ENCODE assay signal across 1 cellular context in the genomic region with DNA sequence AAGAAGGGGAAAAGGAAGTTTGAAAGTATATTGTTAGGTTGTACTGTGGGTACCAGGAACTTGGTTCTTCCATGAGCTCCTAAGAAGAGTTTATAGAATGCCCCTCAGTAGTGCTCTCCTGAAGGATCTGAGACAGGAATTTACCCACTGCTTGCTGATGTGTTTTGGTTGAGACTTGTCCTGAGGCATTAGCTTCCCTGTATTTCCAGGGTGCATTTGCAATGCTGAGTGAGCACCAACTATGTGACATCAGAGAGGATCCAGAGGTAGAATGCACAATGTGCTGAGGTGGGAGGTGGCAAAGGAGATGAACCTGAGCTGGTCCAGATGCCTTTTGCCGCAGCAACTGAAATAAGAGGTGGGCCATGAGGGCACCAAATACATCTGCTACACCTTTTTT.
TF ChIP-seq lines count a peak whose summit lies in the region.

No MANE protein-coding gene starts in this region.

TF ChIP-seq in WTC11, 78 proteins besides CTCF, POLR2A, EP300 and RAD21 (continued from another document):
- TF ChIP-seq TEAD1 (CRISPR knock-in tag; IDR thresholded peaks at IDR 0.05), result no peak
- no peak for TF ChIP-seq ZBTB21 (CRISPR knock-in tag; IDR thresholded peaks at IDR 0.05; ENCODE audit: borderline replicate concordance)
- no peak for TF ChIP-seq SP1 (CRISPR knock-in tag; conservative IDR thresholded peaks at IDR 0.05)
- no peak for TF ChIP-seq HMGA2 (CRISPR knock-in tag; IDR thresholded peaks at IDR 0.05)
- TF ChIP-seq, protein P1, sequence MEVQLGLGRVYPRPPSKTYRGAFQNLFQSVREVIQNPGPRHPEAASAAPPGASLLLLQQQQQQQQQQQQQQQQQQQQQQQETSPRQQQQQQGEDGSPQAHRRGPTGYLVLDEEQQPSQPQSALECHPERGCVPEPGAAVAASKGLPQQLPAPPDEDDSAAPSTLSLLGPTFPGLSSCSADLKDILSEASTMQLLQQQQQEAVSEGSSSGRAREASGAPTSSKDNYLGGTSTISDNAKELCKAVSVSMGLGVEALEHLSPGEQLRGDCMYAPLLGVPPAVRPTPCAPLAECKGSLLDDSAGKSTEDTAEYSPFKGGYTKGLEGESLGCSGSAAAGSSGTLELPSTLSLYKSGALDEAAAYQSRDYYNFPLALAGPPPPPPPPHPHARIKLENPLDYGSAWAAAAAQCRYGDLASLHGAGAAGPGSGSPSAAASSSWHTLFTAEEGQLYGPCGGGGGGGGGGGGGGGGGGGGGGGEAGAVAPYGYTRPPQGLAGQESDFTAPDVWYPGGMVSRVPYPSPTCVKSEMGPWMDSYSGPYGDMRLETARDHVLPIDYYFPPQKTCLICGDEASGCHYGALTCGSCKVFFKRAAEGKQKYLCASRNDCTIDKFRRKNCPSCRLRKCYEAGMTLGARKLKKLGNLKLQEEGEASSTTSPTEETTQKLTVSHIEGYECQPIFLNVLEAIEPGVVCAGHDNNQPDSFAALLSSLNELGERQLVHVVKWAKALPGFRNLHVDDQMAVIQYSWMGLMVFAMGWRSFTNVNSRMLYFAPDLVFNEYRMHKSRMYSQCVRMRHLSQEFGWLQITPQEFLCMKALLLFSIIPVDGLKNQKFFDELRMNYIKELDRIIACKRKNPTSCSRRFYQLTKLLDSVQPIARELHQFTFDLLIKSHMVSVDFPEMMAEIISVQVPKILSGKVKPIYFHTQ (CRISPR knock-in tag; IDR thresholded peaks at IDR 0.05), result no peak
- no peak for TF ChIP-seq EMX1 (CRISPR knock-in tag; IDR thresholded peaks at IDR 0.05)
- TF ChIP-seq, protein P2, sequence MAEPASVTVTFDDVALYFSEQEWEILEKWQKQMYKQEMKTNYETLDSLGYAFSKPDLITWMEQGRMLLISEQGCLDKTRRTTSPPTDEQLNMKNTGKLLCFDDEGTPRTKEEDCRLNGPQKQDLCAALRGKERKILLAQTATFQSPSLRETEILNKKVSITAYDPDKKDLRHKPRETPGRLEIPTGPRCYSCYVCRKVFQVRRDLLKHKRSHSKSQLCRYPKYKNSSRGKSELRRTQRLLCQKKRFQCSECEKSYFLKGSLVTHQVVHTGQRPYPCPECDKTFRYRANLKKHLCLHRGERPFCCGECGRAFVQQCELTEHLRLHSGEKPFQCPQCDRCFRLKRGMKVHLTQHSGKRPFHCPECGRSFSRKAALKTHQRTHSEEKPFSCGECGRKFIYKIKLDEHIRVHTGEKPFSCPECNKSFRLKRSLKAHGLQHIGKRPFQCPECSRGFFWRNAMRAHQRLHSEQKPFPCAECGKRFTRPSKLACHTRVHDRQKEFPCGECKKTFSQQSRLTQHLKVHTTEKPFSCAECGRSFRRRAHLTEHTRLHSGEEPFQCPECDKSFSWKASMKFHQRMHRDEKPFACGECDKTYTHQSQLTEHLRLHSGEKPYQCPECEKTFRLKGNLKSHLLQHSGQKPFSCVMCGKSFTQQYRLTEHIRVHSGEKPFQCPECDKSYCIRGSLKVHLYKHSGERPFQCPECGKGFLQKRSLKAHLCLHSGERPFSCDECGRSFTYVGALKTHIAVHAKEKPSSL (CRISPR knock-in tag; conservative IDR thresholded peaks at IDR 0.05), result no peak
- TF ChIP-seq, protein P3, sequence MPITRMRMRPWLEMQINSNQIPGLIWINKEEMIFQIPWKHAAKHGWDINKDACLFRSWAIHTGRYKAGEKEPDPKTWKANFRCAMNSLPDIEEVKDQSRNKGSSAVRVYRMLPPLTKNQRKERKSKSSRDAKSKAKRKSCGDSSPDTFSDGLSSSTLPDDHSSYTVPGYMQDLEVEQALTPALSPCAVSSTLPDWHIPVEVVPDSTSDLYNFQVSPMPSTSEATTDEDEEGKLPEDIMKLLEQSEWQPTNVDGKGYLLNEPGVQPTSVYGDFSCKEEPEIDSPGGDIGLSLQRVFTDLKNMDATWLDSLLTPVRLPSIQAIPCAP (CRISPR knock-in tag; IDR thresholded peaks at IDR 0.05), result no peak
- TF ChIP-seq, protein P4, sequence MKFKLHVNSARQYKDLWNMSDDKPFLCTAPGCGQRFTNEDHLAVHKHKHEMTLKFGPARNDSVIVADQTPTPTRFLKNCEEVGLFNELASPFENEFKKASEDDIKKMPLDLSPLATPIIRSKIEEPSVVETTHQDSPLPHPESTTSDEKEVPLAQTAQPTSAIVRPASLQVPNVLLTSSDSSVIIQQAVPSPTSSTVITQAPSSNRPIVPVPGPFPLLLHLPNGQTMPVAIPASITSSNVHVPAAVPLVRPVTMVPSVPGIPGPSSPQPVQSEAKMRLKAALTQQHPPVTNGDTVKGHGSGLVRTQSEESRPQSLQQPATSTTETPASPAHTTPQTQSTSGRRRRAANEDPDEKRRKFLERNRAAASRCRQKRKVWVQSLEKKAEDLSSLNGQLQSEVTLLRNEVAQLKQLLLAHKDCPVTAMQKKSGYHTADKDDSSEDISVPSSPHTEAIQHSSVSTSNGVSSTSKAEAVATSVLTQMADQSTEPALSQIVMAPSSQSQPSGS (CRISPR knock-in tag; IDR thresholded peaks at IDR 0.05; ENCODE audit: borderline replicate concordance, low read depth), result no peak
- TF ChIP-seq, protein P5, sequence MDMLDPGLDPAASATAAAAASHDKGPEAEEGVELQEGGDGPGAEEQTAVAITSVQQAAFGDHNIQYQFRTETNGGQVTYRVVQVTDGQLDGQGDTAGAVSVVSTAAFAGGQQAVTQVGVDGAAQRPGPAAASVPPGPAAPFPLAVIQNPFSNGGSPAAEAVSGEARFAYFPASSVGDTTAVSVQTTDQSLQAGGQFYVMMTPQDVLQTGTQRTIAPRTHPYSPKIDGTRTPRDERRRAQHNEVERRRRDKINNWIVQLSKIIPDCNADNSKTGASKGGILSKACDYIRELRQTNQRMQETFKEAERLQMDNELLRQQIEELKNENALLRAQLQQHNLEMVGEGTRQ (CRISPR knock-in tag; IDR thresholded peaks at IDR 0.05), result no peak
